7 cellular contexts compared by ENCODE assay signal in the genomic region with DNA sequence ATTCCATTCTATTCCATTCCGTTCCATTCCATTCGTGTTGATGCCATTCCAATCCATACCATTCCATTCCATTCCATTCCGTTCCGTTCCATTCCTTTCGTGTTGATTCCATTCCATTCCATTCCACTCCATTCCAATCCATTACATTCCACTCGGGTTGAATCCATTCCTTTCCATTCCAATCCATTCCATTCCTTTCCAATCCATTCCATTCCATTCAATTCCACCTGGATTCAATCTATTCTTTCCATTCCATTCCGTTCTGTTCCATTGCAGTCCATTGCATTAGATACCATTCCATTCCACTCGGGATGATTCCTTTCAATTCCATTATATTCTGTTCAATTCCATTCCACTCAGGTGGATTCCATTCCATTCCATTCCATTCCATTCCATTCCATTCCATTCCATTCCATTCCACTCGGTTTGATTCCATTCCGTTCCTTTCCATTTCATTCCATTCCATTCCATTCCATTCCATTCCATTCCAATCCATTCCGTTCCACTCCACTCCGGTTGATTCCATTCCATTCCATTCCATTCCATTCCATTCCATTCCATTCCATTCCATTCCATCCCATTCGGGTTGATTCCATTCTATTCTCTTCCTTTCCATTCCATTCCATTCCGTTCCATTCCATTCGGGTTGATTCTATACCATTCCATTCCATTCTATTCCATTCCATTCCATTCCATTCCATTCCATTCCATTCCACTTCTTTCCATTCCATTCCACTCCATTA.
DNase-seq lines count a peak whose midpoint lies in the region; ATAC-seq, FAIRE-seq and TF ChIP-seq lines count a peak whose summit lies in the region.
"Not testable (repeated sequence)": the region's sequence is repeated elsewhere in the genome, so short reads cannot be mapped to it uniquely, and the experiment has no call there.

No MANE protein-coding gene starts in this region.

- POLR2A ChIA-PET in H1 (lab: Charles Lee; ENCODE audit: partially characterized antibody); HepG2 (lab: Yijun Ruan, JAX): not testable (repeated sequence)

- not testable (repeated sequence) for H3K56ac ChIP-seq in H1 (replicated peaks; ENCODE audit: insufficient read length, low read depth, low read length)

- ATAC-seq in GM18870 (IDR thresholded peaks at IDR 0.05; ENCODE audit: unreplicated experiment): peak; percentile 15
- ATAC-seq in HG03175 (IDR thresholded peaks at IDR 0.05; ENCODE audit: unreplicated experiment): peak; percentile 5
- peak in 3 of 4 donors; percentile 13 to 18 (median 16) for ATAC-seq in heart left ventricle
- peak; percentile 13 for ATAC-seq in HepG2
- ATAC-seq in psoas muscle: peak; percentile 23 to 26 (median 24)

- not testable (repeated sequence) for H3K36me3 ChIP-seq in H1 (ENCODE audit: control insufficient read depth in 2 of 4, insufficient read depth in 4 of 4, low read length in 3 of 4); heart left ventricle; HepG2 (replicated peaks in 1 of 2; ENCODE audit: control insufficient read depth in 1 of 2, insufficient read depth in 2 of 2, low read length in 2 of 2); psoas muscle (ENCODE audit: insufficient read depth in 1 of 2, low read depth in 1 of 2)

- H3K4ac ChIP-seq in H1 (replicated peaks; ENCODE audit: insufficient read length, low read depth, low read length): not testable (repeated sequence)

- H3K9ac ChIP-seq in H1 (replicated peaks in 1 of 4; ENCODE audit: extremely low read depth in 1 of 4, low read depth in 3 of 4, low read length in 3 of 4); HepG2 (ENCODE audit: insufficient read depth, low read depth, low read length): not testable (repeated sequence)

- H3K9me3 ChIP-seq in H1 (ENCODE audit: insufficient read depth in 2 of 2, low read depth in 1 of 2, low read length in 1 of 2) (peaks cover 31 to 59% of the 10 kb centered on the region in 2 experiments), heart left ventricle (peaks cover 0 to 53% (median 29%) of the 10 kb centered on the region in 12 donors), HepG2 (ENCODE audit: low read length) (peaks cover 64% of the 10 kb centered on the region), psoas muscle (peaks cover 20% of the 10 kb centered on the region)

- not testable (repeated sequence) for H3K14ac ChIP-seq in H1 (ENCODE audit: insufficient read length)

- TF ChIP-seq CTCF in H1 (IDR thresholded peaks at IDR 0.05; ENCODE audit: control extremely low read depth in 1 of 3, insufficient read depth in 1 of 3, low read depth in 1 of 3, low read length in 3 of 3); heart left ventricle (IDR thresholded peaks at IDR 0.05); HepG2 (CRISPR knock-in tag; IDR thresholded peaks at IDR 0.05); psoas muscle (IDR thresholded peaks at IDR 0.05): not testable (repeated sequence)

- peaks cover 34% of the 10 kb centered on the region; the same call in 1 of the 2 replicates for H3K23me2 ChIP-seq in H1 (ENCODE audit: low read depth, low read length)

- in situ Hi-C loops in HepG2 (cut with HindIII; ENCODE audit: extremely low pct_ligation_motif_present, low pct_unique_long_range_greater_than_20kb): not testable (repeated sequence)

- not testable (repeated sequence) for H3K79me1 ChIP-seq in H1 (ENCODE audit: low read depth, low read length)

- H3K18ac ChIP-seq in H1 (ENCODE audit: extremely low read depth, low read length): not testable (repeated sequence)

- not testable (repeated sequence) for H2BK15ac ChIP-seq in H1 (ENCODE audit: low read length)

- H3K79me2 ChIP-seq in H1 (ENCODE audit: control insufficient read depth in 1 of 2, insufficient read depth in 2 of 2, low read length in 2 of 2); HepG2 (ENCODE audit: insufficient read depth, low read length): not testable (repeated sequence)

- H3K4me1 ChIP-seq in H1 (replicated peaks in 1 of 4; ENCODE audit: control insufficient read depth in 3 of 4, insufficient read depth in 4 of 4, low read length in 3 of 4); heart left ventricle; HepG2 (ENCODE audit: insufficient read depth, low read length); psoas muscle: not testable (repeated sequence)

- CTCF ChIA-PET in H1 (lab: Charles Lee; ENCODE audit: partially characterized antibody); HepG2 (lab: Yijun Ruan, JAX; ENCODE audit: low intra/inter-chr PET ratio, low total read pairs): not testable (repeated sequence)

- not testable (repeated sequence) for H4K91ac ChIP-seq in H1 (replicated peaks; ENCODE audit: insufficient read length, low read length)

- not testable (repeated sequence) for FAIRE-seq in H1 (lab: Jason Lieb, UNC); HepG2 (lab: Jason Lieb, UNC)

- H3K27me3 ChIP-seq in H1 (replicated peaks in 1 of 4; ENCODE audit: control insufficient read depth in 3 of 4, extremely low read depth in 1 of 4, insufficient read depth in 3 of 4, low read length in 3 of 4); heart left ventricle; HepG2 (ENCODE audit: control insufficient read depth in 1 of 2, insufficient read depth in 2 of 2, low read length in 2 of 2); psoas muscle (ENCODE audit: insufficient read depth in 3 of 3, low read length in 2 of 3): not testable (repeated sequence)

- not testable (repeated sequence) for H4K5ac ChIP-seq in H1 (ENCODE audit: insufficient read length, low read depth, low read length)

- intact Hi-C loops in heart left ventricle (cut with DNase I): loop anchor here in 3 of 10 donors (2.0 kb wide), 1 partner anchor 17 kb away; no protein-coding TSS in a partner anchor
- intact Hi-C loops in HepG2 (cut with micrococcal nuclease; ENCODE audit: unreplicated experiment); psoas muscle (cut with DNase I): not testable (repeated sequence)

- not testable (repeated sequence) for TF ChIP-seq EP300 in H1 (IDR thresholded peaks at IDR 0.05; ENCODE audit: borderline replicate concordance in 1 of 2, low read depth in 2 of 2, low read length in 2 of 2); HepG2 (IDR thresholded peaks at IDR 0.05; ENCODE audit: low read depth in 2 of 2, low read length in 2 of 2); HepG2 (CRISPR knock-in tag; IDR thresholded peaks at IDR 0.05; ENCODE audit: borderline replicate concordance)

- H2BK5ac ChIP-seq in H1 (ENCODE audit: low read depth, low read length): not testable (repeated sequence)

- TF ChIP-seq POLR2A in H1 (IDR thresholded peaks at IDR 0.05; ENCODE audit: control extremely low read depth in 1 of 2, low read depth in 2 of 2, low read length in 2 of 2); heart left ventricle (IDR thresholded peaks at IDR 0.05); HepG2 (IDR thresholded peaks at IDR 0.05; ENCODE audit: insufficient read depth in 1 of 2, low read depth in 2 of 2, low read length in 2 of 2): not testable (repeated sequence)

- TF ChIP-seq RAD21 in H1 (IDR thresholded peaks at IDR 0.05 in 1 of 2, conservative IDR thresholded peaks at IDR 0.05 in 1 of 2; ENCODE audit: low read depth in 2 of 2, low read length in 2 of 2); HepG2 (CRISPR knock-in tag; IDR thresholded peaks at IDR 0.05): not testable (repeated sequence)

- DNase-seq in SK-N-DZ (ENCODE audit: low spot score) (peak; percentile 58), HepG2 (ENCODE audit: low spot score) (peak; percentile 50)
- DNase-seq in H1 (ENCODE audit: low read depth in 1 of 2, low spot score in 2 of 2); heart left ventricle; psoas muscle: not testable (repeated sequence)

- 58 to 100% methylated on average over 8 to 15 of the region's 15 CpGs for WGBS in H1 (ENCODE audit: extremely low coverage in 1 of 2, insufficient coverage in 1 of 2, insufficient read length in 1 of 2, insufficient replicate concordance in 2 of 2, low coverage in 1 of 2, low lambda C conversion rate in 2 of 2, missing lambda C conversion rate in 1 of 2), 2 experiments
- 48 to 56% (median 50%) methylated on average over 15 of the region's 15 CpGs for WGBS in heart left ventricle, 4 donors
- 4% methylated on average over 15 of the region's 15 CpGs for WGBS in HepG2 (ENCODE audit: low lambda C conversion rate)
- WGBS in psoas muscle, 3 donors: 54 to 58% (median 58%) methylated on average over 15 of the region's 15 CpGs

- not testable (repeated sequence) for H3K4me2 ChIP-seq in H1 (ENCODE audit: insufficient read depth in 1 of 2, low read depth in 2 of 2, low read length in 2 of 2); HepG2 (ENCODE audit: low read depth, low read length)

- H3K23ac ChIP-seq in H1 (ENCODE audit: insufficient read length): not testable (repeated sequence)

- H2BK20ac ChIP-seq in H1 (ENCODE audit: low read length): not testable (repeated sequence)

- not testable (repeated sequence) for H2AFZ ChIP-seq in H1 (ENCODE audit: low read length); HepG2 (ENCODE audit: low read length)

- not testable (repeated sequence) for H3K4me3 ChIP-seq in H1 (ENCODE audit: extremely low read depth in 1 of 4, insufficient read depth in 2 of 4, low read depth in 3 of 4, low read length in 4 of 4); heart left ventricle; HepG2 (replicated peaks in 1 of 3; ENCODE audit: insufficient read depth in 1 of 3, low read depth in 2 of 3, low read length in 3 of 3); psoas muscle

- not testable (repeated sequence) for H3K27ac ChIP-seq in H1 (ENCODE audit: low read depth, low read length); heart left ventricle; HepG2 (ENCODE audit: extremely low read length, insufficient read depth, low read length); psoas muscle

- H2BK120ac ChIP-seq in H1 (replicated peaks; ENCODE audit: low read depth, low read length): not testable (repeated sequence)

- H4K20me1 ChIP-seq in H1 (replicated peaks in 1 of 2; ENCODE audit: control insufficient read depth in 1 of 2, insufficient read depth in 2 of 2, low read length in 2 of 2); HepG2 (ENCODE audit: insufficient read depth, low read length): not testable (repeated sequence)

- not testable (repeated sequence) for H4K8ac ChIP-seq in H1 (ENCODE audit: extremely low read depth, insufficient read depth, low read length)

- not testable (repeated sequence) for H2BK12ac ChIP-seq in H1 (ENCODE audit: low read depth, low read length)

- BruUV-seq in HepG2 (replicated peaks; lab: Mats Ljungman, UMichigan): not testable (repeated sequence)

- not testable (repeated sequence) for H2AK5ac ChIP-seq in H1 (ENCODE audit: low read depth, low read length)
